Comparison of ENCODE assay signal across 8 cellular contexts in genomic region chr7:16098585-16099179, GRCh38.
A peak's percentile ranks its signal among the peaks of the same experiment; 100 is the strongest.
DNase-seq lines count a peak whose midpoint lies in the region; ATAC-seq and TF ChIP-seq lines count a peak whose summit lies in the region.

No MANE protein-coding gene starts in this region.

- no peaks in the 10 kb centered on the region for H3K4me1 ChIP-seq in Loucy (ENCODE audit: insufficient read depth, low read length, poor library complexity, severe bottlenecking)

- H3K9me3 Mint-ChIP-seq in nephron progenitor cell, result peaks cover 20% of the 10 kb centered on the region

- no peak overlapping the region for H3K9ac ChIP-seq in Loucy (ENCODE audit: low read depth, low read length, poor library complexity, severe bottlenecking)

- H3K27me3 ChIP-seq in GM06990 (replicated peaks; ENCODE audit: control insufficient read depth, insufficient read depth, low read length) (no peaks in the 10 kb centered on the region), Loucy (ENCODE audit: insufficient read depth, low read length, poor library complexity, severe bottlenecking) (no peaks in the 10 kb centered on the region)

- H3K4me2 ChIP-seq in Loucy (ENCODE audit: low read depth, low read length, poor library complexity, severe bottlenecking), result no peak overlapping the region

- no peak overlapping the region for H3K4me3 Mint-ChIP-seq in nephron progenitor cell

- no peaks in the 10 kb centered on the region for H4K20me1 ChIP-seq in Loucy (ENCODE audit: insufficient read depth, low read length, poor library complexity, severe bottlenecking)

- H3K36me3 ChIP-seq in GM06990 (ENCODE audit: control insufficient read depth, insufficient read depth, low read length), result no peaks in the 10 kb centered on the region
- no peaks in the 10 kb centered on the region for H3K36me3 ChIP-seq in Loucy (ENCODE audit: insufficient read depth, low read length)

- H3K9me2 ChIP-seq in Loucy (replicated peaks; ENCODE audit: low read depth, low read length), result no peaks in the 10 kb centered on the region

- peaks cover 3% of the 10 kb centered on the region for H3K27me3 Mint-ChIP-seq in nephron progenitor cell (ENCODE audit: low read depth, poor library complexity)

- ATAC-seq in HG03280 (IDR thresholded peaks at IDR 0.05; ENCODE audit: unreplicated experiment), result no peak
- ATAC-seq in HG03342 (IDR thresholded peaks at IDR 0.05; ENCODE audit: unreplicated experiment), result no peak

- H3K79me2 ChIP-seq in Loucy (ENCODE audit: insufficient read depth, low read length), result no peaks in the 10 kb centered on the region

- H3K27ac Mint-ChIP-seq in nephron progenitor cell, result no peak overlapping the region

- H2AFZ ChIP-seq in Loucy (ENCODE audit: low read length), result no peak overlapping the region

- DNase-seq in GM06990 (ENCODE audit: extremely low read depth, insufficient read length) (no peak), choroid plexus epithelial cell (ENCODE audit: low read depth) (peak; percentile 67), nephron progenitor cell (peak; percentile 2), DMS153 treated with DMSO at 0.1 percent for 48 hours (lab: John Stamatoyannopoulos, UW; ENCODE audit: unreplicated experiment) (no peak), inferior parietal cortex (ENCODE audit: extremely low spot score) (no peak)

- no peaks in the 10 kb centered on the region for H3K9me3 ChIP-seq in Loucy (ENCODE audit: insufficient read depth, low read depth, low read length)

- no peaks in the 10 kb centered on the region for H3K36me3 Mint-ChIP-seq in nephron progenitor cell (ENCODE audit: low read depth)

- no peaks in the 10 kb centered on the region for H3K4me1 Mint-ChIP-seq in nephron progenitor cell

- H3F3A ChIP-seq in Loucy (ENCODE audit: low read depth), result no peaks in the 10 kb centered on the region

- TF ChIP-seq CTCF in GM06990 (IDR thresholded peaks at IDR 0.05; ENCODE audit: insufficient read depth, low read length, poor library complexity, severe bottlenecking), result peak; percentile 63
- peak; percentile 97 for TF ChIP-seq CTCF in Loucy (conservative IDR thresholded peaks at IDR 0.05; ENCODE audit: low read length)
- peak; percentile 84 for TF ChIP-seq CTCF in choroid plexus epithelial cell (conservative IDR thresholded peaks at IDR 0.05; ENCODE audit: low read depth, low read length)
- peak; percentile 87 for TF ChIP-seq CTCF in nephron progenitor cell (IDR thresholded peaks at IDR 0.05)

- no peak overlapping the region for H3K4me3 ChIP-seq in GM06990 (replicated peaks; ENCODE audit: low read depth, low read length)
- H3K4me3 ChIP-seq in Loucy (ENCODE audit: low read length, poor library complexity, severe bottlenecking), result no peak overlapping the region
- H3K4me3 ChIP-seq in choroid plexus epithelial cell (ENCODE audit: low read depth, low read length), result no peak overlapping the region

Comparison
In these comparisons a context has a peak if more than half of its experiments do, and no peak if none do; other contexts are left out.
1. DNase-seq: peak in choroid plexus epithelial cell (single experiment) and nephron progenitor cell (single experiment); none in GM06990 (single experiment), DMS153 treated with DMSO at 0.1 percent for 48 hours (single experiment) and inferior parietal cortex (single experiment).
2. Peak in every context shown above with its lines, with median percentiles within 50 percentile points of each other: CTCF ChIP-seq.